ENCODE assay signal across 1 cellular context in the genomic region with DNA sequence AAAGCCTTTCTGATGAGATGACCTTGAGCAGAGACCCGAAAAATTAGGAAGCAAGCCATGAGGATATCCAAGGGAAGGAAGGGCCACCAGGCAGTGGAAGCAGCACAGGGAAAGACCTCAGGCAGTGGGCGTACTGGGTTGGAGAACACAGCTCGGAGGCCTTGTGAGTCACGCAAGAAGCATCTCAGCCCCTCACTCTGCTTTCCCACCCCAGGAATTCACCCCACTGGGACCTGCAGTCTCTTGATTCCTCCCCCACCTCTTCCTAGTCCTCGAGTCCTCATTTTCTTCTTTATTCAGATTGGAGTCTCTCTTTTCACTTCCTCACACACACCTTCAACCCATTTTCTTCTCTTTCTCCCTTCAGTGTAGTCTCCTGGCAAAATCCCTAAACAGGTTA.
TF ChIP-seq lines count a peak whose summit lies in the region.

No MANE protein-coding gene starts in this region.

TF ChIP-seq in H1, 55 proteins besides CTCF, POLR2A, EP300 and RAD21:
- TF ChIP-seq KDM1A (IDR thresholded peaks at IDR 0.05; ENCODE audit: borderline replicate concordance, low read length) (no peak), ZNF274 (IDR thresholded peaks at IDR 0.05; ENCODE audit: borderline replicate concordance, extremely low read depth, low read length) (no peak), SP2 (IDR thresholded peaks at IDR 0.05; ENCODE audit: low read length) (no peak)
TF ChIP-seq in H1: peak in this region for 0.
